1 cellular context compared by ENCODE assay signal in genomic region chr19:43526884-43527859, GRCh38.
A peak's percentile ranks its signal among the peaks of the same experiment; 100 is the strongest.
TF ChIP-seq lines count a peak whose summit lies in the region.

ETHE1 (minus strand) TSS chr19:43527201; CDS start chr19:43527177, 24 bp downstream.

TF ChIP-seq in HepG2, 621 proteins besides CTCF, POLR2A, EP300 and RAD21 (continued from another document and continues in another):
- TF ChIP-seq, protein P1, sequence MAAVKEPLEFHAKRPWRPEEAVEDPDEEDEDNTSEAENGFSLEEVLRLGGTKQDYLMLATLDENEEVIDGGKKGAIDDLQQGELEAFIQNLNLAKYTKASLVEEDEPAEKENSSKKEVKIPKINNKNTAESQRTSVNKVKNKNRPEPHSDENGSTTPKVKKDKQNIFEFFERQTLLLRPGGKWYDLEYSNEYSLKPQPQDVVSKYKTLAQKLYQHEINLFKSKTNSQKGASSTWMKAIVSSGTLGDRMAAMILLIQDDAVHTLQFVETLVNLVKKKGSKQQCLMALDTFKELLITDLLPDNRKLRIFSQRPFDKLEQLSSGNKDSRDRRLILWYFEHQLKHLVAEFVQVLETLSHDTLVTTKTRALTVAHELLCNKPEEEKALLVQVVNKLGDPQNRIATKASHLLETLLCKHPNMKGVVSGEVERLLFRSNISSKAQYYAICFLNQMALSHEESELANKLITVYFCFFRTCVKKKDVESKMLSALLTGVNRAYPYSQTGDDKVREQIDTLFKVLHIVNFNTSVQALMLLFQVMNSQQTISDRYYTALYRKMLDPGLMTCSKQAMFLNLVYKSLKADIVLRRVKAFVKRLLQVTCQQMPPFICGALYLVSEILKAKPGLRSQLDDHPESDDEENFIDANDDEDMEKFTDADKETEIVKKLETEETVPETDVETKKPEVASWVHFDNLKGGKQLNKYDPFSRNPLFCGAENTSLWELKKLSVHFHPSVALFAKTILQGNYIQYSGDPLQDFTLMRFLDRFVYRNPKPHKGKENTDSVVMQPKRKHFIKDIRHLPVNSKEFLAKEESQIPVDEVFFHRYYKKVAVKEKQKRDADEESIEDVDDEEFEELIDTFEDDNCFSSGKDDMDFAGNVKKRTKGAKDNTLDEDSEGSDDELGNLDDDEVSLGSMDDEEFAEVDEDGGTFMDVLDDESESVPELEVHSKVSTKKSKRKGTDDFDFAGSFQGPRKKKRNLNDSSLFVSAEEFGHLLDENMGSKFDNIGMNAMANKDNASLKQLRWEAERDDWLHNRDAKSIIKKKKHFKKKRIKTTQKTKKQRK (IDR thresholded peaks at IDR 0.05; ENCODE audit: low read length): no peak
- TF ChIP-seq SIN3A (IDR thresholded peaks at IDR 0.05; ENCODE audit: borderline replicate concordance, low read depth, low read length): no peak; the same call in 1 of the 2 replicates
- TF ChIP-seq, protein P2, sequence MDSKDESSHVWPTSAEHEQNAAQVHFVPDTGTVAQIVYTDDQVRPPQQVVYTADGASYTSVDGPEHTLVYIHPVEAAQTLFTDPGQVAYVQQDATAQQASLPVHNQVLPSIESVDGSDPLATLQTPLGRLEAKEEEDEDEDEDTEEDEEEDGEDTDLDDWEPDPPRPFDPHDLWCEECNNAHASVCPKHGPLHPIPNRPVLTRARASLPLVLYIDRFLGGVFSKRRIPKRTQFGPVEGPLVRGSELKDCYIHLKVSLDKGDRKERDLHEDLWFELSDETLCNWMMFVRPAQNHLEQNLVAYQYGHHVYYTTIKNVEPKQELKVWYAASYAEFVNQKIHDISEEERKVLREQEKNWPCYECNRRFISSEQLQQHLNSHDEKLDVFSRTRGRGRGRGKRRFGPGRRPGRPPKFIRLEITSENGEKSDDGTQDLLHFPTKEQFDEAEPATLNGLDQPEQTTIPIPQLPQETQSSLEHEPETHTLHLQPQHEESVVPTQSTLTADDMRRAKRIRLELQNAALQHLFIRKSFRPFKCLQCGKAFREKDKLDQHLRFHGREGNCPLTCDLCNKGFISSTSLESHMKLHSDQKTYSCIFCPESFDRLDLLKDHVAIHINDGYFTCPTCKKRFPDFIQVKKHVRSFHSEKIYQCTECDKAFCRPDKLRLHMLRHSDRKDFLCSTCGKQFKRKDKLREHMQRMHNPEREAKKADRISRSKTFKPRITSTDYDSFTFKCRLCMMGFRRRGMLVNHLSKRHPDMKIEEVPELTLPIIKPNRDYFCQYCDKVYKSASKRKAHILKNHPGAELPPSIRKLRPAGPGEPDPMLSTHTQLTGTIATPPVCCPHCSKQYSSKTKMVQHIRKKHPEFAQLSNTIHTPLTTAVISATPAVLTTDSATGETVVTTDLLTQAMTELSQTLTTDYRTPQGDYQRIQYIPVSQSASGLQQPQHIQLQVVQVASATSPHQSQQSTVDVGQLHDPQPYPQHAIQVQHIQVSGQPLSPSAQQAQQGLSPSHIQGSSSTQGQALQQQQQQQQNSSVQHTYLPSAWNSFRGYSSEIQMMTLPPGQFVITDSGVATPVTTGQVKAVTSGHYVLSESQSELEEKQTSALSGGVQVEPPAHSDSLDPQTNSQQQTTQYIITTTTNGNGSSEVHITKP (CRISPR knock-in tag; IDR thresholded peaks at IDR 0.05; ENCODE audit: low read depth): no peak
- TF ChIP-seq ZNF615 (CRISPR knock-in tag; IDR thresholded peaks at IDR 0.05; ENCODE audit: borderline replicate concordance): no peak
- TF ChIP-seq SOX13 (IDR thresholded peaks at IDR 0.05): no peak
- no peak for TF ChIP-seq SOX13 (CRISPR knock-in tag; conservative IDR thresholded peaks at IDR 0.05 in 1 of 2, IDR thresholded peaks at IDR 0.05 in 1 of 2)
- TF ChIP-seq WIZ (CRISPR knock-in tag; IDR thresholded peaks at IDR 0.05): no peak
- 0 out of 2 replicates have a peak, but pooled peaks have one; percentile 47 for TF ChIP-seq ZNF124 (CRISPR knock-in tag; IDR thresholded peaks at IDR 0.05)
- TF ChIP-seq HOXA7 (CRISPR knock-in tag; IDR thresholded peaks at IDR 0.05): no peak
- TF ChIP-seq, protein P3, sequence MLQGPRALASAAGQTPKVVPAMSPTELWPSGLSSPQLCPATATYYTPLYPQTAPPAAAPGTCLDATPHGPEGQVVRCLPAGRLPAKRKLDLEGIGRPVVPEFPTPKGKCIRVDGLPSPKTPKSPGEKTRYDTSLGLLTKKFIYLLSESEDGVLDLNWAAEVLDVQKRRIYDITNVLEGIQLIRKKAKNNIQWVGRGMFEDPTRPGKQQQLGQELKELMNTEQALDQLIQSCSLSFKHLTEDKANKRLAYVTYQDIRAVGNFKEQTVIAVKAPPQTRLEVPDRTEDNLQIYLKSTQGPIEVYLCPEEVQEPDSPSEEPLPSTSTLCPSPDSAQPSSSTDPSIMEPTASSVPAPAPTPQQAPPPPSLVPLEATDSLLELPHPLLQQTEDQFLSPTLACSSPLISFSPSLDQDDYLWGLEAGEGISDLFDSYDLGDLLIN (CRISPR knock-in tag; IDR thresholded peaks at IDR 0.05; ENCODE audit: borderline replicate concordance): no peak
- TF ChIP-seq, protein P4, sequence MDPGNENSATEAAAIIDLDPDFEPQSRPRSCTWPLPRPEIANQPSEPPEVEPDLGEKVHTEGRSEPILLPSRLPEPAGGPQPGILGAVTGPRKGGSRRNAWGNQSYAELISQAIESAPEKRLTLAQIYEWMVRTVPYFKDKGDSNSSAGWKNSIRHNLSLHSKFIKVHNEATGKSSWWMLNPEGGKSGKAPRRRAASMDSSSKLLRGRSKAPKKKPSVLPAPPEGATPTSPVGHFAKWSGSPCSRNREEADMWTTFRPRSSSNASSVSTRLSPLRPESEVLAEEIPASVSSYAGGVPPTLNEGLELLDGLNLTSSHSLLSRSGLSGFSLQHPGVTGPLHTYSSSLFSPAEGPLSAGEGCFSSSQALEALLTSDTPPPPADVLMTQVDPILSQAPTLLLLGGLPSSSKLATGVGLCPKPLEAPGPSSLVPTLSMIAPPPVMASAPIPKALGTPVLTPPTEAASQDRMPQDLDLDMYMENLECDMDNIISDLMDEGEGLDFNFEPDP (CRISPR knock-in tag; conservative IDR thresholded peaks at IDR 0.05): no peak
- no peak for TF ChIP-seq ZNF703 (CRISPR knock-in tag; IDR thresholded peaks at IDR 0.05; ENCODE audit: borderline replicate concordance)
- TF ChIP-seq TFDP2 (CRISPR knock-in tag; IDR thresholded peaks at IDR 0.05): peak; percentile 56; the same call in 1 of the 2 replicates
- no peak for TF ChIP-seq POLR2AphosphoS2 (IDR thresholded peaks at IDR 0.05; ENCODE audit: low read depth, low read length)
- 0 out of 2 replicates have a peak, but pooled peaks have one; percentile 26 for TF ChIP-seq ESRRA (CRISPR knock-in tag; IDR thresholded peaks at IDR 0.05; ENCODE audit: low read depth)
- TF ChIP-seq HDAC2 (CRISPR knock-in tag; IDR thresholded peaks at IDR 0.05): no peak
- peak; percentile 52; the same call in 1 of the 2 replicates for TF ChIP-seq MAZ (IDR thresholded peaks at IDR 0.05; ENCODE audit: borderline replicate concordance, low read depth, low read length)
- TF ChIP-seq MAZ (CRISPR knock-in tag; IDR thresholded peaks at IDR 0.05; ENCODE audit: low read depth): peak; percentile 85
- 0 out of 2 replicates have a peak, but pooled peaks have one; percentile 47 for TF ChIP-seq ZNF296 (CRISPR knock-in tag; conservative IDR thresholded peaks at IDR 0.05)
- TF ChIP-seq POLR2G (IDR thresholded peaks at IDR 0.05; ENCODE audit: low read depth, low read length): peak; percentile 90
- TF ChIP-seq KLF13 (CRISPR knock-in tag; IDR thresholded peaks at IDR 0.05): no peak
- TF ChIP-seq, protein P5, sequence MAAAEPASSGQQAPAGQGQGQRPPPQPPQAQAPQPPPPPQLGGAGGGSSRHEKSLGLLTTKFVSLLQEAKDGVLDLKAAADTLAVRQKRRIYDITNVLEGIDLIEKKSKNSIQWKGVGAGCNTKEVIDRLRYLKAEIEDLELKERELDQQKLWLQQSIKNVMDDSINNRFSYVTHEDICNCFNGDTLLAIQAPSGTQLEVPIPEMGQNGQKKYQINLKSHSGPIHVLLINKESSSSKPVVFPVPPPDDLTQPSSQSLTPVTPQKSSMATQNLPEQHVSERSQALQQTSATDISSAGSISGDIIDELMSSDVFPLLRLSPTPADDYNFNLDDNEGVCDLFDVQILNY (CRISPR knock-in tag; conservative IDR thresholded peaks at IDR 0.05): no peak; the same call in 1 of the 2 replicates
- TF ChIP-seq GMEB1 (CRISPR knock-in tag; IDR thresholded peaks at IDR 0.05; ENCODE audit: borderline replicate concordance): peak; percentile 72
- no peak for TF ChIP-seq NFYC (CRISPR knock-in tag; IDR thresholded peaks at IDR 0.05)
- TF ChIP-seq, protein P6, sequence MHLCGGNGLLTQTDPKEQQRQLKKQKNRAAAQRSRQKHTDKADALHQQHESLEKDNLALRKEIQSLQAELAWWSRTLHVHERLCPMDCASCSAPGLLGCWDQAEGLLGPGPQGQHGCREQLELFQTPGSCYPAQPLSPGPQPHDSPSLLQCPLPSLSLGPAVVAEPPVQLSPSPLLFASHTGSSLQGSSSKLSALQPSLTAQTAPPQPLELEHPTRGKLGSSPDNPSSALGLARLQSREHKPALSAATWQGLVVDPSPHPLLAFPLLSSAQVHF (CRISPR knock-in tag; IDR thresholded peaks at IDR 0.05): no peak
- TF ChIP-seq AKAP8 (CRISPR knock-in tag; IDR thresholded peaks at IDR 0.05): no peak
- TF ChIP-seq KAT7 (CRISPR knock-in tag; IDR thresholded peaks at IDR 0.05; ENCODE audit: borderline replicate concordance): no peak
- peak; percentile 82; the same call in 1 of the 2 replicates for TF ChIP-seq ZSCAN21 (CRISPR knock-in tag; IDR thresholded peaks at IDR 0.05; ENCODE audit: borderline replicate concordance)
- TF ChIP-seq, protein P7, sequence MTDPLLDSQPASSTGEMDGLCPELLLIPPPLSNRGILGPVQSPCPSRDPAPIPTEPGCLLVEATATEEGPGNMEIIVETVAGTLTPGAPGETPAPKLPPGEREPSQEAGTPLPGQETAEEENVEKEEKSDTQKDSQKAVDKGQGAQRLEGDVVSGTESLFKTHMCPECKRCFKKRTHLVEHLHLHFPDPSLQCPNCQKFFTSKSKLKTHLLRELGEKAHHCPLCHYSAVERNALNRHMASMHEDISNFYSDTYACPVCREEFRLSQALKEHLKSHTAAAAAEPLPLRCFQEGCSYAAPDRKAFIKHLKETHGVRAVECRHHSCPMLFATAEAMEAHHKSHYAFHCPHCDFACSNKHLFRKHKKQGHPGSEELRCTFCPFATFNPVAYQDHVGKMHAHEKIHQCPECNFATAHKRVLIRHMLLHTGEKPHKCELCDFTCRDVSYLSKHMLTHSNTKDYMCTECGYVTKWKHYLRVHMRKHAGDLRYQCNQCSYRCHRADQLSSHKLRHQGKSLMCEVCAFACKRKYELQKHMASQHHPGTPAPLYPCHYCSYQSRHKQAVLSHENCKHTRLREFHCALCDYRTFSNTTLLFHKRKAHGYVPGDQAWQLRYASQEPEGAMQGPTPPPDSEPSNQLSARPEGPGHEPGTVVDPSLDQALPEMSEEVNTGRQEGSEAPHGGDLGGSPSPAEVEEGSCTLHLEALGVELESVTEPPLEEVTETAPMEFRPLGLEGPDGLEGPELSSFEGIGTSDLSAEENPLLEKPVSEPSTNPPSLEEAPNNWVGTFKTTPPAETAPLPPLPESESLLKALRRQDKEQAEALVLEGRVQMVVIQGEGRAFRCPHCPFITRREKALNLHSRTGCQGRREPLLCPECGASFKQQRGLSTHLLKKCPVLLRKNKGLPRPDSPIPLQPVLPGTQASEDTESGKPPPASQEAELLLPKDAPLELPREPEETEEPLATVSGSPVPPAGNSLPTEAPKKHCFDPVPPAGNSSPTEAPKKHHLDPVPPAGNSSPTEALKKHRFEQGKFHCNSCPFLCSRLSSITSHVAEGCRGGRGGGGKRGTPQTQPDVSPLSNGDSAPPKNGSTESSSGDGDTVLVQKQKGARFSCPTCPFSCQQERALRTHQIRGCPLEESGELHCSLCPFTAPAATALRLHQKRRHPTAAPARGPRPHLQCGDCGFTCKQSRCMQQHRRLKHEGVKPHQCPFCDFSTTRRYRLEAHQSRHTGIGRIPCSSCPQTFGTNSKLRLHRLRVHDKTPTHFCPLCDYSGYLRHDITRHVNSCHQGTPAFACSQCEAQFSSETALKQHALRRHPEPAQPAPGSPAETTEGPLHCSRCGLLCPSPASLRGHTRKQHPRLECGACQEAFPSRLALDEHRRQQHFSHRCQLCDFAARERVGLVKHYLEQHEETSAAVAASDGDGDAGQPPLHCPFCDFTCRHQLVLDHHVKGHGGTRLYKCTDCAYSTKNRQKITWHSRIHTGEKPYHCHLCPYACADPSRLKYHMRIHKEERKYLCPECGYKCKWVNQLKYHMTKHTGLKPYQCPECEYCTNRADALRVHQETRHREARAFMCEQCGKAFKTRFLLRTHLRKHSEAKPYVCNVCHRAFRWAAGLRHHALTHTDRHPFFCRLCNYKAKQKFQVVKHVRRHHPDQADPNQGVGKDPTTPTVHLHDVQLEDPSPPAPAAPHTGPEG (CRISPR knock-in tag; IDR thresholded peaks at IDR 0.05): no peak
- peak; percentile 77; the same call in 1 of the 2 replicates for TF ChIP-seq ZNF788 (CRISPR knock-in tag; IDR thresholded peaks at IDR 0.05; ENCODE audit: borderline replicate concordance)
- TF ChIP-seq ZNF552 (CRISPR knock-in tag; IDR thresholded peaks at IDR 0.05; ENCODE audit: borderline replicate concordance): no peak
- no peak for TF ChIP-seq ZNF20 (CRISPR knock-in tag; IDR thresholded peaks at IDR 0.05)
- TF ChIP-seq PCBP1 (IDR thresholded peaks at IDR 0.05; ENCODE audit: borderline replicate concordance, low read depth, low read length): no peak
- peak; percentile 36; the same call in 1 of the 2 replicates for TF ChIP-seq RARA (CRISPR knock-in tag; IDR thresholded peaks at IDR 0.05)
- TF ChIP-seq POLR2AphosphoS5 (IDR thresholded peaks at IDR 0.05; ENCODE audit: low read depth, low read length): peak; percentile 81
- TF ChIP-seq HOXA5 (CRISPR knock-in tag; IDR thresholded peaks at IDR 0.05): peak; percentile 77; the same call in 1 of the 2 replicates
